Comparison of ENCODE assay signal across 18 cellular contexts in the genomic region with DNA sequence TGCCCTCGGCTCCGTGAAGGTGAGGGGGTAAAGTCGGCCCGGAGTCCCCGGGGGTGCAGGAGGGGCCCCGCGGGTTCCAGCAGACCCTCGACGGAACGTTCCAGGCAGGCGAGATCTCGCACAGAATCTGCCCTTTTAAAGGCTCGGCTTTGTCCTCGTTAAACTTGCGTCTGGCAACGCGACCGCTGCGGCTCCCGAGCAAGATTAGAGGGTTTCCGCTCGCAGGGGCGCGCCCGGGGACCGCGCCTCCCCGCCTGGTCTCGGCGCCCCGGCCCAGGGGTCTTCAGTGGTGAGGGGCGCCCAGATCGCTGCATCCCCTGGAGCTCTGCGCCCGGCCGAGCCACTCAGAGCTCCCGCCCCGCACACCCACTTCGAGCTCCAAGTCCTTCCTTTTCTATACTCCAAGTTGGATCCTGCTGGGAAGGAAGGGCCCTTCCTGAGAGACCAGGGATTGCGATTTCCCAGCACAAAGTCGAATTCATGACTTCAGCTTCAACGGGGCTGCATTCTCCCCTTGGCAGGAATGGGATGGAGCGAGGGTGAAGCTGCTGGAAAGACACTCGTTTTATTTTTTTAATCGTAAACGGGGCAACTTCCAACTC. TPM values are rescaled to one million over a fixed set of nuclear protein-coding genes. Genes with fewer than 3 reads are reported as not detected.
DNase-seq lines count a peak whose midpoint lies in the region; ATAC-seq and TF ChIP-seq lines count a peak whose summit lies in the region.
"Had no signal": no experiment of that assay in that cellular context is flagged by ENCODE, and none has a peak within 500 bp of the region (broad histone marks: within the 10 kb centered on the region; RNA-seq: fewer than 3 reads in every experiment).

No MANE protein-coding gene starts in this region.

- WGBS in IMR-90 (ENCODE audit: extremely low coverage in 2 of 2, insufficient read length in 1 of 2), 2 experiments: 3% methylated on average over 20 of the region's 46 CpGs; no CpG with 5 or more reads in 1 of the 2 experiments

- H2AK9ac ChIP-seq in IMR-90 (replicated peaks; ENCODE audit: low read depth, low read length, poor library complexity): no peak overlapping the region

- H3K4me1 Mint-ChIP-seq in naive thymus-derived CD8-positive, alpha-beta T cell: peaks cover 7 to 33% (median 15%) of the 10 kb centered on the region in 4 donors

- H4K5ac ChIP-seq in IMR-90 (ENCODE audit: low read depth, low read length): no peak overlapping the region

- H3K27ac ChIP-seq in IMR-90 (ENCODE audit: insufficient read depth, low read length): no peak overlapping the region
- H3K27ac ChIP-seq: brain microvascular endothelial cell, Peyer's patch, thyroid gland had no signal

- dilution Hi-C loops in IMR-90 (cut with HindIII; ENCODE audit: low sequenced_read_pairs, unreplicated experiment): no loop called here

- H3K4me3 Mint-ChIP-seq in naive thymus-derived CD8-positive, alpha-beta T cell: peak overlapping the region; percentile 37 to 83 (median 68)
- H3K4me3 Mint-ChIP-seq: activated CD4-positive, alpha-beta T cell treated with anti-CD3 and anti-CD28 coated beads, Interleukin-2, amount 10 ng/mL, durations not matched to agents 7 days and 5 days had no signal

- H4K20me1 ChIP-seq in IMR-90 (ENCODE audit: insufficient read depth, low read length): no peaks in the 10 kb centered on the region

- no peak overlapping the region for H2BK5ac ChIP-seq in IMR-90 (ENCODE audit: low read depth, low read length, poor library complexity, severe bottlenecking)

- TF ChIP-seq CTCF in IMR-90 (conservative IDR thresholded peaks at IDR 0.05; ENCODE audit: low read depth, low read length): no peak

- H3K4me3 ChIP-seq in IMR-90 (ENCODE audit: insufficient read depth, low read depth, low read length): no peak overlapping the region
- H3K4me3 ChIP-seq: Peyer's patch, thyroid gland had no signal

- H3K56ac ChIP-seq in IMR-90 (ENCODE audit: extremely low read depth, insufficient read depth, low read length): no peak overlapping the region

- CTCF ChIA-PET in IMR-90 (lab: Yijun Ruan, JAX): no interaction called here

- H3K4me2 ChIP-seq in IMR-90 (ENCODE audit: low read depth, low read length): no peak overlapping the region; the same call in 1 of the 2 replicates

- H3K9ac ChIP-seq in IMR-90 (ENCODE audit: low read depth, low read length): no peak overlapping the region

- no peaks in the 10 kb centered on the region for H3K36me3 Mint-ChIP-seq in naive thymus-derived CD8-positive, alpha-beta T cell

- H3K18ac ChIP-seq in IMR-90 (ENCODE audit: low read depth, low read length): no peak overlapping the region

- no peak overlapping the region for H4K8ac ChIP-seq in IMR-90 (ENCODE audit: low read depth in 2 of 2, low read length in 2 of 2)

- peaks cover 34% of the 10 kb centered on the region for H3K27me3 ChIP-seq in IMR-90 (ENCODE audit: control insufficient read depth, insufficient read depth, low read length)

- H3K27ac Mint-ChIP-seq in naive thymus-derived CD8-positive, alpha-beta T cell: peak overlapping the region in 3 of 10 donors; percentile 14 to 73 (median 37)
- H3K27ac Mint-ChIP-seq: activated CD4-positive, alpha-beta T cell treated with anti-CD3 and anti-CD28 coated beads, Interleukin-2, amount 10 ng/mL, durations not matched to agents 7 days and 5 days had no signal

- in situ Hi-C loops in IMR-90 (cut with MboI; ENCODE audit: low sequenced_read_pairs): no loop called here

- H2BK120ac ChIP-seq in IMR-90 (ENCODE audit: low read depth, low read length): no peak overlapping the region

- ATAC-seq in IMR-90 (ENCODE audit: low read depth): peak; percentile 34
- peak; percentile 42 to 52 for ATAC-seq in naive thymus-derived CD8-positive, alpha-beta T cell

- H3K79me1 ChIP-seq in IMR-90 (ENCODE audit: low read depth in 1 of 2, low read length in 2 of 2): no peaks in the 10 kb centered on the region

- TF ChIP-seq POLR2A in IMR-90 (IDR thresholded peaks at IDR 0.05; ENCODE audit: low read depth, low read length) (no peak), erythroblast (IDR thresholded peaks at IDR 0.05; ENCODE audit: low read length) (no peak)

- H2AFZ ChIP-seq in IMR-90 (replicated peaks; ENCODE audit: low read length, poor library complexity): peak overlapping the region; percentile 5

- peaks cover 14 to 68% (median 47%) of the 10 kb centered on the region in 5 donors for H3K27me3 Mint-ChIP-seq in naive thymus-derived CD8-positive, alpha-beta T cell

- no peak overlapping the region for H2BK20ac ChIP-seq in IMR-90 (ENCODE audit: low read depth, low read length)

- no peaks in the 10 kb centered on the region for H3K4me1 ChIP-seq in IMR-90 (ENCODE audit: control insufficient read depth, insufficient read depth, low read length)
- H3K4me1 ChIP-seq: Peyer's patch had no signal

- TF ChIP-seq RAD21 in IMR-90 (IDR thresholded peaks at IDR 0.05; ENCODE audit: low read length): no peak

- no peak overlapping the region for H2BK15ac ChIP-seq in IMR-90 (ENCODE audit: low read depth, low read length)

- intact Hi-C loops in IMR-90 (cut with micrococcal nuclease): no loop called here

- BruUV-seq in IMR-90 (replicated peaks; lab: Mats Ljungman, UMichigan): no TSS peak

- H3K9me3 Mint-ChIP-seq in naive thymus-derived CD8-positive, alpha-beta T cell: no peaks in the 10 kb centered on the region

- no peak overlapping the region for H2AK5ac ChIP-seq in IMR-90 (ENCODE audit: low read depth, low read length)

- no peak overlapping the region for H4K91ac ChIP-seq in IMR-90 (ENCODE audit: insufficient read depth, low read depth, low read length)

- H3K36me3 ChIP-seq in IMR-90 (ENCODE audit: control insufficient read depth, insufficient read depth, low read length): no peaks in the 10 kb centered on the region
- H3K36me3 ChIP-seq: brain microvascular endothelial cell, Peyer's patch, thyroid gland had no signal

- no peak overlapping the region for H3K23ac ChIP-seq in IMR-90 (ENCODE audit: low read depth, low read length)

- no peak overlapping the region for H3K14ac ChIP-seq in IMR-90 (replicated peaks; ENCODE audit: low read depth, low read length)

- no peak overlapping the region for H3K4ac ChIP-seq in IMR-90 (ENCODE audit: low read depth, low read length)

- H3K9me3 ChIP-seq in IMR-90 (ENCODE audit: control insufficient read depth, insufficient read depth, low read length): no peaks in the 10 kb centered on the region
- H3K9me3 ChIP-seq: Peyer's patch, thyroid gland had no signal

- peak; percentile 38 for DNase-seq in DMS53 treated with DMSO at 0.1 percent for 48 hours (lab: John Stamatoyannopoulos, UW; ENCODE audit: unreplicated experiment)
- DNase-seq in IMR-90: no peak
- DNase-seq in dermis blood vessel endothelial cell: peak; percentile 19
- DNase-seq in naive thymus-derived CD8-positive, alpha-beta T cell: peak in 2 of 10 donors; percentile 16
- DNase-seq in erythroblast (lab: John Stamatoyannopoulos, UW): no peak
- no peak for DNase-seq in NCI-H1105 treated with DMSO at 0.1 percent for 48 hours (lab: John Stamatoyannopoulos, UW)
- no peak for DNase-seq in stimulated activated CD4-positive, alpha-beta T cell treated with anti-CD3 and anti-CD28 coated beads, Interleukin-15, amount 100 ng/mL, for 24 hours
- DNase-seq: activated CD4-positive, alpha-beta T cell treated with anti-CD3 and anti-CD28 coated beads, Interleukin-2, amount 10 ng/mL, durations not matched to agents 7 days and 5 days; brain microvascular endothelial cell; effector CD8-positive, alpha-beta T cell; kidney glomerular epithelial cell; NCI-H2029 treated with DMSO at 0.1 percent for 48 hours; NCI-H69; Peyer's patch had no signal

- POLR2A ChIA-PET in IMR-90 (lab: Charles Lee; ENCODE audit: unreplicated experiment): no interaction called here
- POLR2A ChIA-PET in naive thymus-derived CD8-positive, alpha-beta T cell (lab: Charles Lee): interaction anchor here (0.6 kb wide), 1 partner anchor 105 kb away, joined by 3 read pairs; no protein-coding TSS in a partner anchor

- H3K9me1 ChIP-seq in IMR-90 (ENCODE audit: insufficient read depth, low read length): no peaks in the 10 kb centered on the region

TF ChIP-seq in IMR-90, 13 proteins besides CTCF, POLR2A, EP300 and RAD21 (continues in another document):
- TF ChIP-seq SMC3 (IDR thresholded peaks at IDR 0.05; ENCODE audit: low read depth, low read length) (no peak), RFX5 (IDR thresholded peaks at IDR 0.05; ENCODE audit: low read depth, low read length) (no peak), BHLHE40 (IDR thresholded peaks at IDR 0.05; ENCODE audit: low read depth, low read length) (no peak), MAZ (IDR thresholded peaks at IDR 0.05; ENCODE audit: borderline replicate concordance, low read depth, low read length) (no peak), FOS (IDR thresholded peaks at IDR 0.05; ENCODE audit: low read depth, low read length) (no peak), NFE2L2 (IDR thresholded peaks at IDR 0.05; ENCODE audit: low read depth, low read length) (no peak), MXI1 (IDR thresholded peaks at IDR 0.05; ENCODE audit: borderline replicate concordance, low read depth, low read length) (no peak), CHD1 (IDR thresholded peaks at IDR 0.05; ENCODE audit: low read depth, low read length) (no peak)
- TF ChIP-seq, protein P1, sequence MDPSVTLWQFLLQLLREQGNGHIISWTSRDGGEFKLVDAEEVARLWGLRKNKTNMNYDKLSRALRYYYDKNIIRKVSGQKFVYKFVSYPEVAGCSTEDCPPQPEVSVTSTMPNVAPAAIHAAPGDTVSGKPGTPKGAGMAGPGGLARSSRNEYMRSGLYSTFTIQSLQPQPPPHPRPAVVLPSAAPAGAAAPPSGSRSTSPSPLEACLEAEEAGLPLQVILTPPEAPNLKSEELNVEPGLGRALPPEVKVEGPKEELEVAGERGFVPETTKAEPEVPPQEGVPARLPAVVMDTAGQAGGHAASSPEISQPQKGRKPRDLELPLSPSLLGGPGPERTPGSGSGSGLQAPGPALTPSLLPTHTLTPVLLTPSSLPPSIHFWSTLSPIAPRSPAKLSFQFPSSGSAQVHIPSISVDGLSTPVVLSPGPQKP (IDR thresholded peaks at IDR 0.05; ENCODE audit: borderline replicate concordance, low read depth, low read length): no peak
- TF ChIP-seq, protein P2, sequence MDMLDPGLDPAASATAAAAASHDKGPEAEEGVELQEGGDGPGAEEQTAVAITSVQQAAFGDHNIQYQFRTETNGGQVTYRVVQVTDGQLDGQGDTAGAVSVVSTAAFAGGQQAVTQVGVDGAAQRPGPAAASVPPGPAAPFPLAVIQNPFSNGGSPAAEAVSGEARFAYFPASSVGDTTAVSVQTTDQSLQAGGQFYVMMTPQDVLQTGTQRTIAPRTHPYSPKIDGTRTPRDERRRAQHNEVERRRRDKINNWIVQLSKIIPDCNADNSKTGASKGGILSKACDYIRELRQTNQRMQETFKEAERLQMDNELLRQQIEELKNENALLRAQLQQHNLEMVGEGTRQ (IDR thresholded peaks at IDR 0.05; ENCODE audit: low read depth, low read length): no peak

RNA-seq across cellular contexts. Expression of a gene that starts 11.4 kb away (rescaled TPM):
- total RNA-seq in IMR-90 (2012; rRNA removed) (not detected in 2 replicates), dermis blood vessel endothelial cell (not detected in 2 replicates)
- not detected in 2 replicates for polyA plus RNA-seq in IMR-90 (2012; rRNA removed)
- not detected in 2 replicates for polyA plus RNA-seq in IMR-90 (2012; cell fraction: cytosol; rRNA removed)
- not detected in 2 replicates for polyA plus RNA-seq in IMR-90 (2012; cell fraction: nucleus; rRNA removed; ENCODE audit: low replicate concordance)
- not detected for total RNA-seq in naive thymus-derived CD8-positive, alpha-beta T cell
- not detected for polyA plus RNA-seq in naive thymus-derived CD8-positive, alpha-beta T cell
- total RNA-seq: activated CD4-positive, alpha-beta T cell treated with anti-CD3 and anti-CD28 coated beads, Interleukin-2, amount 10 ng/mL, durations not matched to agents 7 days and 5 days; glomerular endothelial cell; Peyer's patch; pulmonary artery endothelial cell; T-helper 2 cell treated with Interferon-gamma antibody and Interleukin-4, amounts not matched to agents 100 ng/mL and 5 ng/mL, for 36 hours; thyroid gland had no signal

Comparison
In these comparisons a context has a peak if more than half of its experiments do, and no peak if none do; other contexts are left out.
1. DNase-seq: peak in DMS53 treated with DMSO at 0.1 percent for 48 hours (single experiment) and dermis blood vessel endothelial cell (single experiment); none in IMR-90 (single experiment), erythroblast (0 of 2), NCI-H1105 treated with DMSO at 0.1 percent for 48 hours (single experiment) and stimulated activated CD4-positive, alpha-beta T cell treated with anti-CD3 and anti-CD28 coated beads, Interleukin-15, amount 100 ng/mL, for 24 hours (single experiment).